In genomic region chr4:174284181-174284886, GRCh38 we compare ENCODE assay signal across 8 cellular contexts. TPM values are rescaled to one million over a fixed set of nuclear protein-coding genes. Genes with fewer than 3 reads are reported as not detected.
DNase-seq lines count a peak whose midpoint lies in the region; ATAC-seq, FAIRE-seq and TF ChIP-seq lines count a peak whose summit lies in the region.

No MANE protein-coding gene starts in this region.

- peaks cover 14% of the 10 kb centered on the region for H3K4me1 ChIP-seq in effector memory CD4-positive, alpha-beta T cell (ENCODE audit: control insufficient read depth, insufficient read depth, low read length, poor library complexity, severe bottlenecking)
- H3K4me1 ChIP-seq in mononuclear cell (ENCODE audit: insufficient read depth, low read length) (peaks cover 13% of the 10 kb centered on the region), uterus (peaks cover 0 to 13% of the 10 kb centered on the region in 2 donors)

- intact Hi-C loops in uterus (cut with DNase I; ENCODE audit: low total_unique reads), result no loop called here

- TF ChIP-seq CTCF in AG10803 (conservative IDR thresholded peaks at IDR 0.05; ENCODE audit: low read length) (no peak), uterus (IDR thresholded peaks at IDR 0.05) (no peak)

- no peak for TF ChIP-seq POLR2A in uterus (IDR thresholded peaks at IDR 0.05)

- DNase-seq in AG10803 (ENCODE audit: low read depth), result peak; percentile 49
- peak; percentile 58 for DNase-seq in RCC 7860 (ENCODE audit: low spot score)
- no peak for DNase-seq in effector memory CD4-positive, alpha-beta T cell
- DNase-seq in uterus, result no peak

- H3K4me3 ChIP-seq in AG10803 (ENCODE audit: low read length) (peak overlapping the region; percentile 82), mononuclear cell (ENCODE audit: low read length) (peak overlapping the region; percentile 89), uterus (peak overlapping the region; percentile 76 to 93)
- peak overlapping the region; percentile 92 for H3K4me3 ChIP-seq in effector memory CD4-positive, alpha-beta T cell (ENCODE audit: insufficient read depth, low read depth, low read length, poor library complexity, severe bottlenecking)

- H3K36me3 ChIP-seq in effector memory CD4-positive, alpha-beta T cell (ENCODE audit: control insufficient read depth, insufficient read depth, low read length), result no peaks in the 10 kb centered on the region
- no peaks in the 10 kb centered on the region for H3K36me3 ChIP-seq in uterus

- peak overlapping the region; percentile 96 for H3K27ac ChIP-seq in effector memory CD4-positive, alpha-beta T cell (ENCODE audit: insufficient read depth, low read length, poor library complexity, severe bottlenecking)
- peak overlapping the region; percentile 93 to 99 for H3K27ac ChIP-seq in uterus

- no peaks in the 10 kb centered on the region for H3K27me3 ChIP-seq in effector memory CD4-positive, alpha-beta T cell (replicated peaks; ENCODE audit: control insufficient read depth, insufficient read depth, low read length, poor library complexity, severe bottlenecking)
- H3K27me3 ChIP-seq in mononuclear cell (ENCODE audit: insufficient read depth, low read length) (no peaks in the 10 kb centered on the region), uterus (no peaks in the 10 kb centered on the region)

- ATAC-seq in GM18519 (IDR thresholded peaks at IDR 0.05; ENCODE audit: low FRiP score, unreplicated experiment) (peak; percentile 4), HG03175 (IDR thresholded peaks at IDR 0.05; ENCODE audit: unreplicated experiment) (peak; percentile 15), HG03565 (IDR thresholded peaks at IDR 0.05; ENCODE audit: unreplicated experiment) (no peak)

- peak; percentile 67 for FAIRE-seq in RCC 7860 (lab: Jason Lieb, UNC)

- no peaks in the 10 kb centered on the region for H3K9me3 ChIP-seq in effector memory CD4-positive, alpha-beta T cell (ENCODE audit: control insufficient read depth, low read length)
- H3K9me3 ChIP-seq in mononuclear cell (ENCODE audit: low read depth, low read length) (no peaks in the 10 kb centered on the region), uterus (no peaks in the 10 kb centered on the region)

RNA-seq across cellular contexts. Expression of gene CEP44, which starts 0.6 kb away (rescaled TPM):
- total RNA-seq in mononuclear cell (14.1 TPM), uterus (10 to 100 TPM in 3 of 4 donors, 1 to 10 TPM in 1; 5.9 to 43.4 (median 22.2) TPM)

RNA-seq across cellular contexts. Expression of gene FBXO8, which starts 0.9 kb away (rescaled TPM):
- 35.9 TPM for total RNA-seq in mononuclear cell
- 10 to 100 TPM; 14.3 to 61.9 (median 37.2) TPM for total RNA-seq in uterus

Comparison
In these comparisons a context has a peak if more than half of its experiments do, and no peak if none do; other contexts are left out.
1. DNase-seq: peak in AG10803 (single experiment) and RCC 7860 (single experiment); none in effector memory CD4-positive, alpha-beta T cell (0 of 3) and uterus (0 of 2).
2. Peak in every context shown above with its lines, with median percentiles within 50 percentile points of each other: H3K4me3 ChIP-seq.